2 cellular contexts compared by ENCODE assay signal in the genomic region with DNA sequence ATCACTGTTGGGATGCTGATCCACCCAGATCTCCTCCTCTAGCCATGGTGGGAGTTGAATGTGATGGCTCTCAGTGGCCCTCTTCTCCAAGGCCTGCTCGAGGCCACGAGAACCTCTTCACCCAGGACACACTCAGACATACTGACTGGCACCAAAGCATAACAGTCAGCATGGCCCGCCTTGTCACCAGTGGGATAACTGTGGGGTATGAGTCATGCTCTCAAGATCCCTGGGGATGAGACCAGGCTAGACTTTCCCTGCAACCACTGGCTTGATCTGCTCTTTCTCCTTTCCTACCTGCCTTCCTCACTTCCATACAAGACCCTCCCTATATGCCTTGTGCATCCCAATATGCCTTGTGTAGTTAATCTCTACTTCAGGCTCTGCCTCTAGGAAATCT.
TF ChIP-seq lines count a peak whose summit lies in the region.

No MANE protein-coding gene starts in this region.

TF ChIP-seq in H1, 55 proteins besides CTCF, POLR2A, EP300 and RAD21:
- TF ChIP-seq CHD2 (IDR thresholded peaks at IDR 0.05; ENCODE audit: low read length), result no peak
- TF ChIP-seq CHD1 (IDR thresholded peaks at IDR 0.05; ENCODE audit: low read depth, low read length), result no peak
- TF ChIP-seq, protein P1, sequence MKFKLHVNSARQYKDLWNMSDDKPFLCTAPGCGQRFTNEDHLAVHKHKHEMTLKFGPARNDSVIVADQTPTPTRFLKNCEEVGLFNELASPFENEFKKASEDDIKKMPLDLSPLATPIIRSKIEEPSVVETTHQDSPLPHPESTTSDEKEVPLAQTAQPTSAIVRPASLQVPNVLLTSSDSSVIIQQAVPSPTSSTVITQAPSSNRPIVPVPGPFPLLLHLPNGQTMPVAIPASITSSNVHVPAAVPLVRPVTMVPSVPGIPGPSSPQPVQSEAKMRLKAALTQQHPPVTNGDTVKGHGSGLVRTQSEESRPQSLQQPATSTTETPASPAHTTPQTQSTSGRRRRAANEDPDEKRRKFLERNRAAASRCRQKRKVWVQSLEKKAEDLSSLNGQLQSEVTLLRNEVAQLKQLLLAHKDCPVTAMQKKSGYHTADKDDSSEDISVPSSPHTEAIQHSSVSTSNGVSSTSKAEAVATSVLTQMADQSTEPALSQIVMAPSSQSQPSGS (IDR thresholded peaks at IDR 0.05; ENCODE audit: low read length), result no peak
- TF ChIP-seq SP1 (IDR thresholded peaks at IDR 0.05; ENCODE audit: low read depth, low read length), result no peak

TF ChIP-seq in HepG2, 621 proteins besides CTCF, POLR2A, EP300 and RAD21:
- TF ChIP-seq STAT5B (CRISPR knock-in tag; IDR thresholded peaks at IDR 0.05) (no peak), ZNF326 (CRISPR knock-in tag; IDR thresholded peaks at IDR 0.05; ENCODE audit: borderline replicate concordance) (no peak), RFXANK (CRISPR knock-in tag; IDR thresholded peaks at IDR 0.05) (no peak), ZEB1 (IDR thresholded peaks at IDR 0.05; ENCODE audit: insufficient replicate concordance, low read depth) (no peak), ZNF670 (CRISPR knock-in tag; IDR thresholded peaks at IDR 0.05; ENCODE audit: borderline replicate concordance) (no peak), PCBP1 (IDR thresholded peaks at IDR 0.05; ENCODE audit: borderline replicate concordance, low read depth, low read length) (no peak), ZNF652 (CRISPR knock-in tag; IDR thresholded peaks at IDR 0.05; ENCODE audit: borderline replicate concordance, low read depth) (no peak), ZNF563 (CRISPR knock-in tag; IDR thresholded peaks at IDR 0.05) (no peak), ZFP62 (CRISPR knock-in tag; IDR thresholded peaks at IDR 0.05) (no peak), ZNF101 (CRISPR knock-in tag; IDR thresholded peaks at IDR 0.05; ENCODE audit: borderline replicate concordance, low read depth) (no peak), KLF13 (CRISPR knock-in tag; IDR thresholded peaks at IDR 0.05) (no peak), TAF15 (IDR thresholded peaks at IDR 0.05; ENCODE audit: low read depth, low read length, poor library complexity, severe bottlenecking) (no peak), HOXA7 (CRISPR knock-in tag; IDR thresholded peaks at IDR 0.05) (no peak), SNAPC2 (CRISPR knock-in tag; IDR thresholded peaks at IDR 0.05) (no peak), PLRG1 (conservative IDR thresholded peaks at IDR 0.05) (no peak), ZBTB42 (CRISPR knock-in tag; IDR thresholded peaks at IDR 0.05) (no peak)
- TF ChIP-seq, protein P2, sequence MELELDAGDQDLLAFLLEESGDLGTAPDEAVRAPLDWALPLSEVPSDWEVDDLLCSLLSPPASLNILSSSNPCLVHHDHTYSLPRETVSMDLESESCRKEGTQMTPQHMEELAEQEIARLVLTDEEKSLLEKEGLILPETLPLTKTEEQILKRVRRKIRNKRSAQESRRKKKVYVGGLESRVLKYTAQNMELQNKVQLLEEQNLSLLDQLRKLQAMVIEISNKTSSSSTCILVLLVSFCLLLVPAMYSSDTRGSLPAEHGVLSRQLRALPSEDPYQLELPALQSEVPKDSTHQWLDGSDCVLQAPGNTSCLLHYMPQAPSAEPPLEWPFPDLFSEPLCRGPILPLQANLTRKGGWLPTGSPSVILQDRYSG (CRISPR knock-in tag; IDR thresholded peaks at IDR 0.05), result no peak
- TF ChIP-seq, protein P3, sequence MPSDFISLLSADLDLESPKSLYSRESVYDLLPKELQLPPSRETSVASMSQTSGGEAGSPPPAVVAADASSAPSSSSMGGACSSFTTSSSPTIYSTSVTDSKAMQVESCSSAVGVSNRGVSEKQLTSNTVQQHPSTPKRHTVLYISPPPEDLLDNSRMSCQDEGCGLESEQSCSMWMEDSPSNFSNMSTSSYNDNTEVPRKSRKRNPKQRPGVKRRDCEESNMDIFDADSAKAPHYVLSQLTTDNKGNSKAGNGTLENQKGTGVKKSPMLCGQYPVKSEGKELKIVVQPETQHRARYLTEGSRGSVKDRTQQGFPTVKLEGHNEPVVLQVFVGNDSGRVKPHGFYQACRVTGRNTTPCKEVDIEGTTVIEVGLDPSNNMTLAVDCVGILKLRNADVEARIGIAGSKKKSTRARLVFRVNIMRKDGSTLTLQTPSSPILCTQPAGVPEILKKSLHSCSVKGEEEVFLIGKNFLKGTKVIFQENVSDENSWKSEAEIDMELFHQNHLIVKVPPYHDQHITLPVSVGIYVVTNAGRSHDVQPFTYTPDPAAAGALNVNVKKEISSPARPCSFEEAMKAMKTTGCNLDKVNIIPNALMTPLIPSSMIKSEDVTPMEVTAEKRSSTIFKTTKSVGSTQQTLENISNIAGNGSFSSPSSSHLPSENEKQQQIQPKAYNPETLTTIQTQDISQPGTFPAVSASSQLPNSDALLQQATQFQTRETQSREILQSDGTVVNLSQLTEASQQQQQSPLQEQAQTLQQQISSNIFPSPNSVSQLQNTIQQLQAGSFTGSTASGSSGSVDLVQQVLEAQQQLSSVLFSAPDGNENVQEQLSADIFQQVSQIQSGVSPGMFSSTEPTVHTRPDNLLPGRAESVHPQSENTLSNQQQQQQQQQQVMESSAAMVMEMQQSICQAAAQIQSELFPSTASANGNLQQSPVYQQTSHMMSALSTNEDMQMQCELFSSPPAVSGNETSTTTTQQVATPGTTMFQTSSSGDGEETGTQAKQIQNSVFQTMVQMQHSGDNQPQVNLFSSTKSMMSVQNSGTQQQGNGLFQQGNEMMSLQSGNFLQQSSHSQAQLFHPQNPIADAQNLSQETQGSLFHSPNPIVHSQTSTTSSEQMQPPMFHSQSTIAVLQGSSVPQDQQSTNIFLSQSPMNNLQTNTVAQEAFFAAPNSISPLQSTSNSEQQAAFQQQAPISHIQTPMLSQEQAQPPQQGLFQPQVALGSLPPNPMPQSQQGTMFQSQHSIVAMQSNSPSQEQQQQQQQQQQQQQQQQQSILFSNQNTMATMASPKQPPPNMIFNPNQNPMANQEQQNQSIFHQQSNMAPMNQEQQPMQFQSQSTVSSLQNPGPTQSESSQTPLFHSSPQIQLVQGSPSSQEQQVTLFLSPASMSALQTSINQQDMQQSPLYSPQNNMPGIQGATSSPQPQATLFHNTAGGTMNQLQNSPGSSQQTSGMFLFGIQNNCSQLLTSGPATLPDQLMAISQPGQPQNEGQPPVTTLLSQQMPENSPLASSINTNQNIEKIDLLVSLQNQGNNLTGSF (CRISPR knock-in tag; IDR thresholded peaks at IDR 0.05), result no peak
- TF ChIP-seq, protein P4, sequence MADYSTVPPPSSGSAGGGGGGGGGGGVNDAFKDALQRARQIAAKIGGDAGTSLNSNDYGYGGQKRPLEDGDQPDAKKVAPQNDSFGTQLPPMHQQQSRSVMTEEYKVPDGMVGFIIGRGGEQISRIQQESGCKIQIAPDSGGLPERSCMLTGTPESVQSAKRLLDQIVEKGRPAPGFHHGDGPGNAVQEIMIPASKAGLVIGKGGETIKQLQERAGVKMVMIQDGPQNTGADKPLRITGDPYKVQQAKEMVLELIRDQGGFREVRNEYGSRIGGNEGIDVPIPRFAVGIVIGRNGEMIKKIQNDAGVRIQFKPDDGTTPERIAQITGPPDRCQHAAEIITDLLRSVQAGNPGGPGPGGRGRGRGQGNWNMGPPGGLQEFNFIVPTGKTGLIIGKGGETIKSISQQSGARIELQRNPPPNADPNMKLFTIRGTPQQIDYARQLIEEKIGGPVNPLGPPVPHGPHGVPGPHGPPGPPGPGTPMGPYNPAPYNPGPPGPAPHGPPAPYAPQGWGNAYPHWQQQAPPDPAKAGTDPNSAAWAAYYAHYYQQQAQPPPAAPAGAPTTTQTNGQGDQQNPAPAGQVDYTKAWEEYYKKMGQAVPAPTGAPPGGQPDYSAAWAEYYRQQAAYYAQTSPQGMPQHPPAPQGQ (CRISPR knock-in tag; IDR thresholded peaks at IDR 0.05; ENCODE audit: borderline replicate concordance), result no peak
